ENCODE assay signal across 8 cellular contexts in genomic region chr1:186664217-186664616, GRCh38. TPM values are rescaled to one million over a fixed set of nuclear protein-coding genes. Genes with fewer than 3 reads are reported as not detected.
DNase-seq lines count a peak whose midpoint lies in the region; ATAC-seq, FAIRE-seq and TF ChIP-seq lines count a peak whose summit lies in the region.
"Not testable (repeated sequence)": the region's sequence is repeated elsewhere in the genome, so short reads cannot be mapped to it uniquely, and the experiment has no call there.
"Had no signal": no experiment of that assay in that cellular context is flagged by ENCODE, and none has a peak within 500 bp of the region (broad histone marks: within the 10 kb centered on the region; RNA-seq: fewer than 3 reads in every experiment).

No MANE protein-coding gene starts in this region.

- intact Hi-C loops in K562 (cut with micrococcal nuclease); HepG2 (cut with micrococcal nuclease; ENCODE audit: unreplicated experiment): not testable (repeated sequence)

- H4K20me1 ChIP-seq in K562 (replicated peaks; ENCODE audit: control insufficient read depth, insufficient read depth, low read length); HepG2 (ENCODE audit: insufficient read depth, low read length): not testable (repeated sequence)

- TF ChIP-seq RAD21 in K562 (CRISPR knock-in tag; conservative IDR thresholded peaks at IDR 0.05 in 1 of 2, IDR thresholded peaks at IDR 0.05 in 1 of 2); HepG2 (CRISPR knock-in tag; IDR thresholded peaks at IDR 0.05): not testable (repeated sequence)

- not testable (repeated sequence) for TF ChIP-seq POLR2A in K562 (conservative IDR thresholded peaks at IDR 0.05); HepG2 (IDR thresholded peaks at IDR 0.05; ENCODE audit: insufficient read depth in 1 of 2, low read depth in 2 of 2, low read length in 2 of 2)

- not testable (repeated sequence) for H3K4me1 ChIP-seq in K562 (replicated peaks in 1 of 2; ENCODE audit: control insufficient read depth in 2 of 2, insufficient read depth in 2 of 2, low read length in 2 of 2); HepG2 (ENCODE audit: insufficient read depth, low read length)

- H3K27ac ChIP-seq in K562 (ENCODE audit: extremely low read depth, low read depth, low read length); HepG2 (ENCODE audit: extremely low read length, insufficient read depth, low read length): not testable (repeated sequence)
- peak overlapping the region; percentile 55 for H3K27ac ChIP-seq in epithelial cell of prostate

- not testable (repeated sequence) for H3K4me3 ChIP-seq in K562; bronchial epithelial cell (ENCODE audit: low read depth, low read length); HepG2 (replicated peaks in 1 of 3; ENCODE audit: insufficient read depth in 1 of 3, low read depth in 2 of 3, low read length in 3 of 3)

- H3K4me2 ChIP-seq in K562 (ENCODE audit: insufficient read depth, low read length); HepG2 (ENCODE audit: low read depth, low read length): not testable (repeated sequence)

- not testable (repeated sequence) for BruUV-seq in K562 (replicated peaks; lab: Mats Ljungman, UMichigan); HepG2 (replicated peaks; lab: Mats Ljungman, UMichigan)

- TF ChIP-seq CTCF in K562 (IDR thresholded peaks at IDR 0.05 in 2 of 3, conservative IDR thresholded peaks at IDR 0.05 in 1 of 3; ENCODE audit: insufficient read depth in 2 of 3, low read depth in 1 of 3, low read length in 3 of 3); bronchial epithelial cell (IDR thresholded peaks at IDR 0.05; ENCODE audit: insufficient read depth, low read length, severe bottlenecking); HepG2 (CRISPR knock-in tag; IDR thresholded peaks at IDR 0.05): not testable (repeated sequence)

- in situ Hi-C loops in K562 (cut with MboI); HepG2 (cut with HindIII; ENCODE audit: extremely low pct_ligation_motif_present, low pct_unique_long_range_greater_than_20kb): not testable (repeated sequence)

- not testable (repeated sequence) for H3K36me3 ChIP-seq in K562 (ENCODE audit: control insufficient read depth, insufficient read depth, low read length); bronchial epithelial cell (ENCODE audit: control insufficient read depth, insufficient read depth, low read length); HepG2 (replicated peaks in 1 of 2; ENCODE audit: control insufficient read depth in 1 of 2, insufficient read depth in 2 of 2, low read length in 2 of 2)

- not testable (repeated sequence) for FAIRE-seq in K562 (lab: Jason Lieb, UNC); HepG2 (lab: Jason Lieb, UNC)
- FAIRE-seq in bronchial epithelial cell (lab: Jason Lieb, UNC): peak; percentile 13

- not testable (repeated sequence) for H3K9ac ChIP-seq in K562 (ENCODE audit: insufficient read depth in 1 of 2, low read depth in 2 of 2, low read length in 2 of 2); HepG2 (ENCODE audit: insufficient read depth, low read depth, low read length)

- DNase-seq in K562 (ENCODE audit: extremely low read depth in 1 of 4, low spot score in 3 of 4); bronchial epithelial cell (ENCODE audit: low read depth); epithelial cell of prostate (ENCODE audit: low read depth, low spot score); HepG2 (ENCODE audit: low spot score): not testable (repeated sequence)

- not testable (repeated sequence) for H2AFZ ChIP-seq in K562 (ENCODE audit: low read depth, low read length); HepG2 (ENCODE audit: low read length)

- WGBS in K562 (ENCODE audit: insufficient coverage, low coverage, missing lambda C conversion rate): 2% methylated on average over 8 of the region's 8 CpGs
- WGBS in HepG2 (ENCODE audit: low lambda C conversion rate): 19% methylated on average over 7 of the region's 8 CpGs

- H3K9me3 ChIP-seq in K562 (replicated peaks; ENCODE audit: control insufficient read depth, insufficient read depth, low read depth, low read length); HepG2 (ENCODE audit: low read length): not testable (repeated sequence)

- ATAC-seq in K562, HepG2: not testable (repeated sequence)

- POLR2A ChIA-PET in K562 (lab: Yijun Ruan, JAX): interaction anchor here (0.6 kb wide), 1 partner anchor 35 kb away, joined by 3 read pairs; no protein-coding TSS in a partner anchor
- POLR2A ChIA-PET in HepG2 (lab: Yijun Ruan, JAX): not testable (repeated sequence)

- H3K79me2 ChIP-seq in K562 (ENCODE audit: control insufficient read depth, insufficient read depth, low read length); HepG2 (ENCODE audit: insufficient read depth, low read length): not testable (repeated sequence)

- not testable (repeated sequence) for TF ChIP-seq EP300 in K562 (IDR thresholded peaks at IDR 0.05; ENCODE audit: low read length); HepG2 (IDR thresholded peaks at IDR 0.05; ENCODE audit: low read depth in 2 of 2, low read length in 2 of 2); HepG2 (CRISPR knock-in tag; IDR thresholded peaks at IDR 0.05; ENCODE audit: borderline replicate concordance)

- H3K27me3 ChIP-seq in K562 (ENCODE audit: control insufficient read depth in 2 of 2, insufficient read depth in 2 of 2, low read length in 2 of 2); bronchial epithelial cell (ENCODE audit: control insufficient read depth, insufficient read depth, low read length); HepG2 (ENCODE audit: control insufficient read depth in 1 of 2, insufficient read depth in 2 of 2, low read length in 2 of 2): not testable (repeated sequence)

- H3K9me1 ChIP-seq in K562 (ENCODE audit: control insufficient read depth, insufficient read depth, low read length): not testable (repeated sequence)

- CTCF ChIA-PET in K562 (lab: Yijun Ruan, JAX; ENCODE audit: low intra/inter-chr PET ratio); HepG2 (lab: Yijun Ruan, JAX; ENCODE audit: low intra/inter-chr PET ratio, low total read pairs): not testable (repeated sequence)

TF ChIP-seq in K562, 482 proteins besides CTCF, POLR2A, EP300 and RAD21:
- 0 out of 2 replicates have a peak, but pooled peaks have one; percentile 81 for TF ChIP-seq ZNF12 (CRISPR knock-in tag; IDR thresholded peaks at IDR 0.05)

TF ChIP-seq in HepG2, 621 proteins besides CTCF, POLR2A, EP300 and RAD21:
- TF ChIP-seq ZNF12 (CRISPR knock-in tag; IDR thresholded peaks at IDR 0.05): peak; percentile 53; the same call in 1 of the 2 replicates

RNA-seq across cellular contexts. Expression of gene PTGS2, which starts 16.0 kb away (rescaled TPM):
- total RNA-seq in K562 (2011; cell fraction: chromatin; rRNA removed; ENCODE audit: low replicate concordance): not detected in 2 replicates
- not detected in 2 replicates for total RNA-seq in K562 (2011; cell fraction: nucleolus; rRNA removed)
- not detected in 2 replicates for total RNA-seq in K562 (2011; cell fraction: nucleoplasm; rRNA removed)
- total RNA-seq in K562 (2014; rRNA removed) (not detected in 2 replicates), K562 (2014; rRNA removed; fragmentation: Illumina TruSeq; extraction: Trizol) (not detected in 2 replicates), K562 (2015; rRNA removed; fragmentation: Illumina TruSeq; extraction: Trizol) (not detected in 2 replicates), K562 (2021) (not detected in 2 replicates), bronchial epithelial cell (13.6 and 22.1 TPM in 2 replicates), HepG2 (2016; rRNA removed; fragmentation: Illumina TruSeq; extraction: Trizol) (not detected in 2 replicates)
- polyA plus RNA-seq in K562 (2011; rRNA removed) (0.01 TPM in 1 of 2 replicates, not detected in the other), K562 (2014; fragmentation: Illumina TruSeq; extraction: Trizol) (not detected in 2 replicates), K562 (2014; fragmentation: Nextera tagmentation; extraction: Ambion mirVana) (not detected), K562 (2014; rRNA removed) (not detected in 2 replicates), HepG2 (2011; rRNA removed) (not detected in 2 replicates)
- not detected in 2 replicates for polyA plus RNA-seq in K562 (2011; cell fraction: cytosol; rRNA removed)
- polyA plus RNA-seq in K562 (2011; cell fraction: nucleus; rRNA removed): not detected in 2 replicates
- 0.06 TPM in 1 of 2 replicates, not detected in the other for polyA plus RNA-seq in K562 (2012)
- polyA minus RNA-seq in K562 (2011; rRNA and poly(A)+ RNA removed): not detected in 2 replicates
- polyA minus RNA-seq in K562 (2011; cell fraction: cytosol; rRNA and poly(A)+ RNA removed): not detected in 2 replicates
- polyA minus RNA-seq in K562 (2011; cell fraction: nucleus; rRNA and poly(A)+ RNA removed): not detected in 2 replicates
- not detected in 2 replicates for total RNA-seq in HepG2 (2016; cell fraction: cytosol; rRNA removed; fragmentation: Illumina TruSeq; extraction: Trizol; ENCODE audit: low read depth)
- total RNA-seq in HepG2 (2016; cell fraction: insoluble cytoplasmic fraction; rRNA removed; fragmentation: Illumina TruSeq; extraction: Trizol): not detected in 2 replicates
- not detected in 2 replicates for total RNA-seq in HepG2 (2016; cell fraction: membrane; rRNA removed; fragmentation: Illumina TruSeq; extraction: Trizol)
- total RNA-seq in HepG2 (2016; cell fraction: nucleus; rRNA removed; fragmentation: Illumina TruSeq; extraction: Trizol): not detected in 2 replicates
- not detected in 2 replicates for polyA plus RNA-seq in HepG2 (2011; cell fraction: cytosol; rRNA removed)
- not detected in 2 replicates for polyA plus RNA-seq in HepG2 (2011; cell fraction: nucleus; rRNA removed)
- not detected in 2 replicates for polyA plus RNA-seq in HepG2 (2012)
- polyA plus RNA-seq in HepG2 (2016; cell fraction: cytosol; fragmentation: Illumina TruSeq; extraction: Trizol; ENCODE audit: low read depth): not detected in 2 replicates
- not detected in 2 replicates for polyA plus RNA-seq in HepG2 (2016; cell fraction: insoluble cytoplasmic fraction; fragmentation: Illumina TruSeq; extraction: Trizol; ENCODE audit: low read depth)
- polyA plus RNA-seq in HepG2 (2016; cell fraction: membrane; fragmentation: Illumina TruSeq; extraction: Trizol; ENCODE audit: low read depth): not detected in 2 replicates
- not detected in 2 replicates for polyA plus RNA-seq in HepG2 (2016; cell fraction: nucleus; fragmentation: Illumina TruSeq; extraction: Trizol; ENCODE audit: insufficient read depth, low read depth)
- polyA minus RNA-seq in HepG2 (2011; rRNA and poly(A)+ RNA removed; ENCODE audit: low replicate concordance): 34.7 TPM in 1 of 2 replicates, not detected in the other
- polyA minus RNA-seq in HepG2 (2011; cell fraction: cytosol; rRNA and poly(A)+ RNA removed): not detected in 2 replicates
- 0.26 TPM in 1 of 2 replicates, not detected in the other for polyA minus RNA-seq in HepG2 (2011; cell fraction: nucleus; rRNA and poly(A)+ RNA removed)
- total RNA-seq: A172; B cell; CD4-positive, alpha-beta memory T cell had no signal
- polyA plus RNA-seq: CD4-positive, alpha-beta memory T cell; CD8-positive, alpha-beta memory T cell had no signal

Comparison
In these comparisons a context has a peak if more than half of its experiments do, and no peak if none do; other contexts are left out.
1. RNA of gene PTGS2, which starts 16.0 kb away (total RNA-seq): 13.6 to 22.1 TPM in bronchial epithelial cell; not detected in K562 and not detected in HepG2; every median in the first group is over 10 times any median in the second.